In genomic region chr1:21637514-21637913, GRCh38 we compare ENCODE assay signal across 20 cellular contexts. TPM values are rescaled to one million over a fixed set of nuclear protein-coding genes. Genes with fewer than 3 reads are reported as not detected.
DNase-seq lines count a peak whose midpoint lies in the region; ATAC-seq, FAIRE-seq and TF ChIP-seq lines count a peak whose summit lies in the region.
"Had no signal": no experiment of that assay in that cellular context is flagged by ENCODE, and none has a peak within 500 bp of the region (broad histone marks: within the 10 kb centered on the region; RNA-seq: fewer than 3 reads in every experiment).

No MANE protein-coding gene starts in this region.

- no peak for FAIRE-seq in A549 (lab: Jason Lieb, UNC)
- FAIRE-seq: G401.6, GM12891, HTR-8/SVneo had no signal

- WGBS in A549 (ENCODE audit: missing lambda C conversion rate) = 77% methylated on average over 6 of the region's 6 CpGs
- 91 to 96% methylated on average over 6 of the region's 6 CpGs for WGBS in body of pancreas, 2 donors
- 90 to 95% methylated on average over 6 of the region's 6 CpGs for WGBS in thyroid gland, 2 donors

- H3K36me3 ChIP-seq in PC-9 (ENCODE audit: low read depth) = no peaks in the 10 kb centered on the region
- H3K36me3 ChIP-seq in body of pancreas (replicated peaks in 1 of 2; ENCODE audit: insufficient read depth in 1 of 2, low read depth in 2 of 2) = no peaks in the 10 kb centered on the region
- H3K36me3 ChIP-seq in thyroid gland = no peaks in the 10 kb centered on the region
- H3K36me3 ChIP-seq: BLaER1, HAP-1 had no signal

- H4K20me1 ChIP-seq in PC-9 (ENCODE audit: insufficient read depth) = no peaks in the 10 kb centered on the region

- H3K4me1 ChIP-seq in A549 (peaks cover 69% of the 10 kb centered on the region), PC-9 (replicated peaks; ENCODE audit: insufficient read depth) (peaks cover 73% of the 10 kb centered on the region), body of pancreas (peaks cover 90% of the 10 kb centered on the region), thyroid gland (peaks cover 87 to 91% of the 10 kb centered on the region in 2 donors)
- H3K4me1 ChIP-seq: BLaER1, HAP-1 had no signal

- no peak for TF ChIP-seq POLR2A in A549 (IDR thresholded peaks at IDR 0.05; ENCODE audit: low read length)
- TF ChIP-seq POLR2A in body of pancreas (IDR thresholded peaks at IDR 0.05) = no peak
- no peak for TF ChIP-seq POLR2A in thyroid gland (IDR thresholded peaks at IDR 0.05)

- intact Hi-C loops in PC-9 (cut with micrococcal nuclease; ENCODE audit: unreplicated experiment) = loop anchor here (10.0 kb wide), 1 partner anchor 1873 kb away; no protein-coding TSS in a partner anchor
- intact Hi-C loops in body of pancreas (cut with DNase I) = no loop called here
- intact Hi-C loops in thyroid gland (cut with DNase I) = no loop called here
- intact Hi-C loops in head of caudate nucleus (cut with DNase I) = no loop called here

- TF ChIP-seq EP300 in A549 (IDR thresholded peaks at IDR 0.05) = no peak

- POLR2A ChIA-PET in A549 (lab: Yijun Ruan, JAX) = no interaction called here
- POLR2A ChIA-PET in PC-9 (lab: Charles Lee; ENCODE audit: unreplicated experiment) = interaction anchor here (0.7 kb wide), 1 partner anchor 402 kb away, joined by 16 read pairs; no protein-coding TSS in a partner anchor

- H3K27ac ChIP-seq in A549 (peak overlapping the region; percentile 73 to 86; a peak in 5 of 6 replicates), PC-9 (peak overlapping the region; percentile 99), body of pancreas (peak overlapping the region in 3 of 4 donors; percentile 94 to 96 (median 95)), thyroid gland (peak overlapping the region; percentile 93 to 96 (median 94))
- H3K27ac ChIP-seq: BLaER1, GM23248 had no signal

- no peaks in the 10 kb centered on the region for H3K79me2 ChIP-seq in PC-9 (ENCODE audit: low read depth)

- H3K4me2 ChIP-seq in A549 (no peak overlapping the region), PC-9 (no peak overlapping the region)
- H3K4me2 ChIP-seq: BLaER1 had no signal

- H3K9me2 ChIP-seq in PC-9 (ENCODE audit: insufficient read depth) = no peaks in the 10 kb centered on the region

- H3K27me3 ChIP-seq in PC-9 (ENCODE audit: insufficient read depth, low read depth) = no peaks in the 10 kb centered on the region
- H3K27me3 ChIP-seq in body of pancreas = no peaks in the 10 kb centered on the region
- no peaks in the 10 kb centered on the region for H3K27me3 ChIP-seq in thyroid gland
- H3K27me3 ChIP-seq: BLaER1 had no signal

- no peak for DNase-seq in A549 (ENCODE audit: low read depth in 1 of 2, low spot score in 1 of 2)
- DNase-seq in PC-9 = no peak
- no peak for DNase-seq in body of pancreas
- DNase-seq in thyroid gland = no peak
- DNase-seq in DMS79 (lab: John Stamatoyannopoulos, UW) = no peak
- DNase-seq in head of caudate nucleus = no peak
- no peak for DNase-seq in iPS-NIHi11 (ENCODE audit: low spot score)
- DNase-seq: Calu3; CD4-positive, alpha-beta memory T cell; DMS53; GM23248; HFFc6; IMR-90; KBM-7 had no signal

- CTCF ChIA-PET in A549 (lab: Yijun Ruan, JAX) (interaction anchor here (1.2 kb wide), 1 partner anchor 24 kb away, joined by 3 read pairs; no protein-coding TSS in a partner anchor), PC-9 (lab: Charles Lee) (interaction anchor here (0.6 to 0.7 kb wide), 2 partner anchors 11 to 511 kb away, joined by 8 to 9 read pairs; no protein-coding TSS in a partner anchor)

- H2AFZ ChIP-seq in PC-9 = no peak overlapping the region
- H2AFZ ChIP-seq: GM23248 had no signal

- no peak for TF ChIP-seq RAD21 in A549 (conservative IDR thresholded peaks at IDR 0.05 in 1 of 2, IDR thresholded peaks at IDR 0.05 in 1 of 2)

- no TSS peak for BruUV-seq in PC-9 (replicated peaks; lab: Mats Ljungman, UMichigan)

- TF ChIP-seq CTCF in A549 (IDR thresholded peaks at IDR 0.05) (no peak), PC-9 (conservative IDR thresholded peaks at IDR 0.05) (no peak), body of pancreas (IDR thresholded peaks at IDR 0.05) (no peak), thyroid gland (IDR thresholded peaks at IDR 0.05) (no peak)

- H3F3A ChIP-seq in PC-9 (ENCODE audit: insufficient read depth, low read depth) = peaks cover 25% of the 10 kb centered on the region

- no peak overlapping the region for H3K4me3 ChIP-seq in A549
- no peak overlapping the region for H3K4me3 ChIP-seq in PC-9
- H3K4me3 ChIP-seq in body of pancreas = no peak overlapping the region
- H3K4me3 ChIP-seq in thyroid gland (replicated peaks in 1 of 3) = no peak overlapping the region
- H3K4me3 ChIP-seq: BLaER1, GM23248, HAP-1 had no signal

- no peak for ATAC-seq in A549
- no peak for ATAC-seq in body of pancreas

- H3K9me3 ChIP-seq in A549 = no peaks in the 10 kb centered on the region
- no peaks in the 10 kb centered on the region for H3K9me3 ChIP-seq in PC-9 (ENCODE audit: insufficient read depth, low read depth)
- no peaks in the 10 kb centered on the region for H3K9me3 ChIP-seq in body of pancreas
- H3K9me3 ChIP-seq in thyroid gland = no peaks in the 10 kb centered on the region
- H3K9me3 ChIP-seq: BLaER1, HAP-1 had no signal

TF ChIP-seq in A549, 52 proteins besides CTCF, POLR2A, EP300 and RAD21:
- TF ChIP-seq FOSL2 (IDR thresholded peaks at IDR 0.05) (no peak), FOSL2 (CRISPR knock-in tag; IDR thresholded peaks at IDR 0.05) (no peak)

RNA-seq across cellular contexts. Expression of gene RAP1GAP, which starts 31.6 kb away (rescaled TPM):
- polyA plus RNA-seq in A549 (2011; rRNA removed) (16.7 and 21.4 TPM in 2 replicates), A549 (2017; fragmentation: RNase III; extraction: RNeasy Plus Mini Kit Qiagen cat#74134 plus additional on column Dnase treatment) (4.3 to 5.4 TPM (median 5.1 TPM) in 3 replicates)
- polyA plus RNA-seq in A549 (2012; cell fraction: cytosol; rRNA removed) = 8.2 and 10.2 TPM in 2 replicates
- polyA plus RNA-seq in A549 (2012; cell fraction: nucleus; rRNA removed) = 11.6 and 12.4 TPM in 2 replicates
- polyA minus RNA-seq in A549 (2011; rRNA and poly(A)+ RNA removed) = 24.1 and 28.7 TPM in 2 replicates
- total RNA-seq in PC-9 (2021) (22.7 and 30.2 TPM in 2 replicates), body of pancreas (100 to 1,000 TPM in 1 of 2 donors, 10 to 100 TPM in 1; 46.5 to 104 TPM), thyroid gland (100 to 1,000 TPM; 256 to 588 (median 506) TPM)
- polyA plus RNA-seq: CD14-positive monocyte; CD4-positive, alpha-beta memory T cell had no signal
